1 cellular context compared by ENCODE assay signal in genomic region chr6:29251741-29252140, GRCh38.
TF ChIP-seq lines count a peak whose summit lies in the region.

No MANE protein-coding gene starts in this region.

TF ChIP-seq in H1, 55 proteins besides CTCF, POLR2A, EP300 and RAD21:
- TF ChIP-seq CEBPB (IDR thresholded peaks at IDR 0.05; ENCODE audit: low read depth, low read length) (no peak), RXRA (IDR thresholded peaks at IDR 0.05; ENCODE audit: insufficient read depth, low read depth, low read length) (no peak), JUND (IDR thresholded peaks at IDR 0.05; ENCODE audit: low read length) (no peak), TEAD4 (IDR thresholded peaks at IDR 0.05; ENCODE audit: low read depth, low read length) (no peak), SIN3A (conservative IDR thresholded peaks at IDR 0.05 in 1 of 2, IDR thresholded peaks at IDR 0.05 in 1 of 2; ENCODE audit: low read depth in 1 of 2, low read length in 2 of 2) (no peak), RBBP5 (IDR thresholded peaks at IDR 0.05; ENCODE audit: borderline replicate concordance, low read depth, low read length) (no peak), BCL11A (IDR thresholded peaks at IDR 0.05; ENCODE audit: low read depth in 2 of 2, low read length in 2 of 2) (no peak), CHD2 (IDR thresholded peaks at IDR 0.05; ENCODE audit: low read length) (no peak), KDM4A (IDR thresholded peaks at IDR 0.05; ENCODE audit: low read depth, low read length, severe bottlenecking) (no peak), ZNF274 (IDR thresholded peaks at IDR 0.05; ENCODE audit: borderline replicate concordance, extremely low read depth, low read length) (no peak), TCF12 (IDR thresholded peaks at IDR 0.05; ENCODE audit: low read depth, low read length) (no peak), TAF1 (IDR thresholded peaks at IDR 0.05; ENCODE audit: low read depth, low read length) (no peak), POLR2AphosphoS5 (IDR thresholded peaks at IDR 0.05; ENCODE audit: low read depth, low read length) (no peak), FOSL1 (IDR thresholded peaks at IDR 0.05; ENCODE audit: insufficient read depth, low read depth, low read length) (no peak), GABPA (IDR thresholded peaks at IDR 0.05; ENCODE audit: borderline replicate concordance, insufficient read depth, low read length) (no peak)
- TF ChIP-seq, protein P1, sequence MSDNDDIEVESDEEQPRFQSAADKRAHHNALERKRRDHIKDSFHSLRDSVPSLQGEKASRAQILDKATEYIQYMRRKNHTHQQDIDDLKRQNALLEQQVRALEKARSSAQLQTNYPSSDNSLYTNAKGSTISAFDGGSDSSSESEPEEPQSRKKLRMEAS (IDR thresholded peaks at IDR 0.05), result no peak
TF ChIP-seq in H1: peak in this region for 0.
